11 cellular contexts compared by ENCODE assay signal in the genomic region with DNA sequence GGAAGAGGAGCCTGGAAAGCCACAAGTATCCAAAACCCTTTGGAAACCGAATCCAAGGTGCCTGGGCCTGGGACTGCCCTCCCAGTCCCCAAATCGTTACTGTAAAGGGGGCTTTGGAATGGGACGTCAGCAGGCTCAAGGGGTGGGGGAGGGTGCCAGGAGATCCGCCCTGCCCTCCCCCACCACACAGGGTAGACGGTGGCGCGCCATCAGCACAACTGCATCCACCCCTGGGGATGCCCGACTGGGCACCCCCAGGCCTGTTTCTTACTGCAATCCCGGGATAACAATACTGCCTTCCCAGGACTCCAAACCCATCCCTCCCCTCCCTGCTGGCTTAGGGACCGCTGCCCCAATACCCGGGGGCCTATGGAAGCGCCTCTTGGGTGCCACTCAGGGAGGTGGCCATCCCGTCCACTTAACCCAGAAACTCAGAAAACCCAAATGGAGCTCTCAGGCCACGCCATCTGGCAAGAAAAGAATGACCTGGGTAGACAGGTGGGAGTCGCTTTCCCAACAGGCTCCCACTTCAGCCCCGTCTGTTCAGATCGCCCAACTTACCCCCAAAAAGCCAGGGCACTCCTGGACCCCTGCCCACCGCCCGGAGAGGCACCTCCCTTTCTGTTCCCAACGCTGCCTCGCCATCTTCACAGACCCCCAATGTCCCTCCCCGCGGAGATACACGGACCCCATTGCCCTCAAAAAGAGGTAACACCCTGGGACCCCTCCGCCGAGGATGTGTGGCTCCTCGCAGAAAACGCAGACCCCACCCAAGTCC. TPM values are rescaled to one million over a fixed set of nuclear protein-coding genes. Genes with fewer than 3 reads are reported as not detected.
DNase-seq lines count a peak whose midpoint lies in the region; ATAC-seq, FAIRE-seq and TF ChIP-seq lines count a peak whose summit lies in the region.
"Had no signal": no experiment of that assay in that cellular context is flagged by ENCODE, and none has a peak within 500 bp of the region (broad histone marks: within the 10 kb centered on the region; RNA-seq: fewer than 3 reads in every experiment).

No MANE protein-coding gene starts in this region.

- no peaks in the 10 kb centered on the region for H3K27me3 ChIP-seq in small intestine (ENCODE audit: control insufficient read depth in 2 of 2, insufficient read depth in 2 of 2, low read length in 2 of 2)
- H3K27me3 ChIP-seq: testis had no signal

- H3K4me1 Mint-ChIP-seq in T-helper 17 cell: peaks cover 28% of the 10 kb centered on the region

- H3K27ac Mint-ChIP-seq in T-helper 17 cell: peak overlapping the region; percentile 96

- peak overlapping the region; percentile 5 to 81 for H3K27ac ChIP-seq in small intestine (ENCODE audit: low read depth in 1 of 2, low read length in 1 of 2)

- H3K4me3 Mint-ChIP-seq in T-helper 17 cell: peak overlapping the region; percentile 98

- WGBS in small intestine, 3 donors: 13 to 48% (median 37%) methylated on average over 22 to 28 of the region's 28 CpGs

- TF ChIP-seq CTCF in fibroblast of pulmonary artery (IDR thresholded peaks at IDR 0.05; ENCODE audit: low read length, missing control alignments): no peak

- peak; percentile 59 for DNase-seq in DMS 273 (lab: John Stamatoyannopoulos, UW; ENCODE audit: unreplicated experiment)
- DNase-seq in DMS 273 treated with DMSO at 0.1 percent for 48 hours (lab: John Stamatoyannopoulos, UW): no peak
- DNase-seq in T-helper 17 cell: no peak
- no peak for DNase-seq in fibroblast of pulmonary artery (ENCODE audit: low read depth)
- peak; percentile 26 for DNase-seq in small intestine
- DNase-seq in stimulated activated CD4-positive, alpha-beta T cell treated with anti-CD3 and anti-CD28 coated beads, Interleukin-1b, Interleukin-23, amount 100 ng/mL, for 48 hours: no peak
- no peak for DNase-seq in stimulated activated CD8-positive, alpha-beta memory T cell treated with anti-CD3 and anti-CD28 coated beads, Interleukin-4, amount 100 ng/mL, for 48 hours
- DNase-seq: testis had no signal

- no peaks in the 10 kb centered on the region for H3K27me3 Mint-ChIP-seq in T-helper 17 cell

- no peaks in the 10 kb centered on the region for H3K36me3 ChIP-seq in small intestine (ENCODE audit: control insufficient read depth in 2 of 2, insufficient read depth in 2 of 2, low read length in 2 of 2)

- H3K36me3 Mint-ChIP-seq in T-helper 17 cell (ENCODE audit: low read depth): no peaks in the 10 kb centered on the region

- no peak for FAIRE-seq in small intestine (lab: Jason Lieb, UNC)
- FAIRE-seq: A204.1, islet of Langerhans had no signal

- H3K4me3 ChIP-seq in fibroblast of pulmonary artery (replicated peaks; ENCODE audit: low read depth, low read length): peak overlapping the region; percentile 69
- H3K4me3 ChIP-seq in small intestine (ENCODE audit: low read depth in 1 of 2, low read length in 2 of 2): peak overlapping the region; percentile 22 to 94

- no peak for ATAC-seq in T-helper 17 cell
- no peak for ATAC-seq in GM21576 (IDR thresholded peaks at IDR 0.05; ENCODE audit: unreplicated experiment)

- H3K9me3 ChIP-seq in T-helper 17 cell (ENCODE audit: control insufficient read depth, low read length, poor library complexity, severe bottlenecking) (no peaks in the 10 kb centered on the region), small intestine (ENCODE audit: control insufficient read depth, low read depth) (no peaks in the 10 kb centered on the region)
- H3K9me3 ChIP-seq: testis had no signal

- peaks cover 14 to 28% of the 10 kb centered on the region in 2 donors for H3K4me1 ChIP-seq in small intestine (ENCODE audit: control insufficient read depth in 2 of 2, insufficient read depth in 1 of 2, low read depth in 1 of 2, low read length in 1 of 2)

RNA-seq across cellular contexts. Expression of gene KLF16, which starts 2.4 kb away (rescaled TPM):
- total RNA-seq in T-helper 17 cell: 10 to 100 TPM; 37.9 to 46.5 TPM
- polyA plus RNA-seq in small intestine: 10 to 100 TPM in 2 of 3 donors, 1 to 10 TPM in 1; 7.8 to 14.6 (median 13.3) TPM

RNA-seq across cellular contexts. Expression of gene REXO1, which starts 12.7 kb away (rescaled TPM):
- total RNA-seq in T-helper 17 cell: 100 to 1,000 TPM in 1 of 2 donors, 10 to 100 TPM in 1; 98.7 to 107 TPM
- 10 to 100 TPM; 18.4 to 31.8 (median 22.7) TPM for polyA plus RNA-seq in small intestine

RNA-seq across cellular contexts. Expression of gene ABHD17A, which starts 24.3 kb away (rescaled TPM):
- 100 to 1,000 TPM; 121 to 125 TPM for total RNA-seq in T-helper 17 cell
- polyA plus RNA-seq in small intestine: 10 to 100 TPM; 52.6 to 79.6 (median 71.3) TPM

RNA-seq across cellular contexts. Expression of gene ADAT3, which starts 44.2 kb away (rescaled TPM):
- 1 to 10 TPM; 6.4 to 8.5 TPM for total RNA-seq in T-helper 17 cell
- 10 to 100 TPM; 10.4 to 38.1 (median 35.8) TPM for polyA plus RNA-seq in small intestine

RNA-seq across cellular contexts. Expression of gene SCAMP4, which starts 44.2 kb away (rescaled TPM):
- 10 to 100 TPM; 19.2 to 20.7 TPM for total RNA-seq in T-helper 17 cell
- polyA plus RNA-seq in small intestine: 10 to 100 TPM; 31.3 to 39.4 (median 36.9) TPM

Comparison
In these comparisons a context has a peak if more than half of its experiments do, and no peak if none do; other contexts are left out.
1. DNase-seq: peak in DMS 273 (single experiment) and small intestine (single experiment); none in DMS 273 treated with DMSO at 0.1 percent for 48 hours (single experiment), T-helper 17 cell (0 of 3), fibroblast of pulmonary artery (single experiment), stimulated activated CD4-positive, alpha-beta T cell treated with anti-CD3 and anti-CD28 coated beads, Interleukin-1b, Interleukin-23, amount 100 ng/mL, for 48 hours (single experiment) and stimulated activated CD8-positive, alpha-beta memory T cell treated with anti-CD3 and anti-CD28 coated beads, Interleukin-4, amount 100 ng/mL, for 48 hours (single experiment).